In genomic region chr6:151900256-151900655, GRCh38 we compare ENCODE assay signal across 20 cellular contexts.
A peak's percentile ranks its signal among the peaks of the same experiment; 100 is the strongest.
DNase-seq lines count a peak whose midpoint lies in the region; ATAC-seq and TF ChIP-seq lines count a peak whose summit lies in the region.
"Had no signal": no experiment of that assay in that cellular context is flagged by ENCODE, and none has a peak within 500 bp of the region (broad histone marks: within the 10 kb centered on the region; RNA-seq: fewer than 3 reads in every experiment).

No MANE protein-coding gene starts in this region.

- peak; percentile 4 for ATAC-seq in foreskin keratinocyte
- no peak for ATAC-seq in HG02840 (IDR thresholded peaks at IDR 0.05; ENCODE audit: low FRiP score, unreplicated experiment)
- ATAC-seq in psoas muscle: no peak
- ATAC-seq: GM12878, Right ventricle myocardium inferior had no signal

- DNase-seq in M059J (ENCODE audit: low read depth) (peak; percentile 57), mammary epithelial cell (no peak), foreskin keratinocyte (peak in 1 of 2 donors; percentile 89), posterior vena cava (ENCODE audit: low spot score) (no peak), GM13977 (ENCODE audit: low spot score) (no peak), psoas muscle (no peak)
- DNase-seq: CD4-positive, CD25-positive, alpha-beta regulatory T cell; DMS 273 treated with DMSO at 0.1 percent for 48 hours; DND-41; KG1; NCI-H1105; NCI-H2029 treated with DMSO at 0.1 percent for 48 hours; NCI-H510A treated with DMSO at 0.1 percent for 48 hours; NCI-H774; NK-92 treated with Interleukin-12 subunit alpha and Interleukin-12 subunit beta, amount 100 ng/mL, for 24 hours; Peyer's patch had no signal

- no peak overlapping the region for H3K4me3 ChIP-seq in mammary epithelial cell (replicated peaks in 1 of 3; ENCODE audit: insufficient read depth in 1 of 3, low read depth in 2 of 3, low read length in 3 of 3)
- H3K4me3 ChIP-seq in psoas muscle: no peak overlapping the region
- H3K4me3 ChIP-seq: GM12878, Peyer's patch, SJSA1 had no signal

- H2AFZ ChIP-seq in mammary epithelial cell (ENCODE audit: low read depth, low read length): peak overlapping the region; percentile 5

- no peak overlapping the region for H3K9ac ChIP-seq in mammary epithelial cell (ENCODE audit: insufficient read depth, low read length)

- dilution Hi-C loops in mammary epithelial cell (cut with HindIII; ENCODE audit: low sequenced_read_pairs): no loop called here

- intact Hi-C loops in mammary epithelial cell (cut with micrococcal nuclease): no loop called here
- intact Hi-C loops in posterior vena cava (cut with DNase I): no loop called here
- intact Hi-C loops in psoas muscle (cut with DNase I): no loop called here

- TF ChIP-seq CTCF in mammary epithelial cell (conservative IDR thresholded peaks at IDR 0.05 in 1 of 2, IDR thresholded peaks at IDR 0.05 in 1 of 2; ENCODE audit: extremely low read depth in 1 of 2, insufficient read depth in 1 of 2, low read depth in 1 of 2, low read length in 2 of 2) (no peak), foreskin keratinocyte (conservative IDR thresholded peaks at IDR 0.05) (no peak), GM13977 (IDR thresholded peaks at IDR 0.05; ENCODE audit: extremely low read depth, insufficient read depth, missing control alignments) (no peak), psoas muscle (IDR thresholded peaks at IDR 0.05) (no peak)

- H3K79me2 ChIP-seq in mammary epithelial cell (ENCODE audit: insufficient read depth, low read length): no peaks in the 10 kb centered on the region

- no peaks in the 10 kb centered on the region for H3K9me3 ChIP-seq in mammary epithelial cell (replicated peaks; ENCODE audit: insufficient read depth, low read length)
- peaks cover 6% of the 10 kb centered on the region for H3K9me3 ChIP-seq in psoas muscle
- H3K9me3 ChIP-seq: SJSA1 had no signal

- H3K27me3 ChIP-seq in mammary epithelial cell (ENCODE audit: insufficient read depth, low read length) (no peaks in the 10 kb centered on the region), foreskin keratinocyte (no peaks in the 10 kb centered on the region), psoas muscle (ENCODE audit: insufficient read depth in 3 of 3, low read length in 2 of 3) (no peaks in the 10 kb centered on the region)
- H3K27me3 ChIP-seq: Peyer's patch, SJSA1 had no signal

- BruUV-seq in mammary epithelial cell (replicated peaks; lab: Mats Ljungman, UMichigan): no TSS peak

- no peak overlapping the region for H3K4me2 ChIP-seq in mammary epithelial cell (ENCODE audit: insufficient read depth, low read depth, low read length)

- peaks cover 6% of the 10 kb centered on the region for H3K4me1 ChIP-seq in mammary epithelial cell (ENCODE audit: insufficient read depth, low read length)
- H3K4me1 ChIP-seq in foreskin keratinocyte: peaks cover 16% of the 10 kb centered on the region
- no peaks in the 10 kb centered on the region for H3K4me1 ChIP-seq in psoas muscle
- H3K4me1 ChIP-seq: Peyer's patch, SJSA1 had no signal

- CTCF ChIA-PET in mammary epithelial cell (lab: Charles Lee; ENCODE audit: low non-redundant PET): interaction anchor here (0.7 kb wide), 1 partner anchor 19 kb away, joined by 3 read pairs; no protein-coding TSS in a partner anchor

- in situ Hi-C loops in mammary epithelial cell (cut with MboI; ENCODE audit: low sequenced_read_pairs in 2 of 2) (no loop called here), GM13977 (cut with MboI; ENCODE audit: low pct_unique_long_range_greater_than_20kb, low sequenced_read_pairs, unreplicated experiment) (no loop called here)

- H3K27ac ChIP-seq in mammary epithelial cell (ENCODE audit: insufficient read depth, low read depth, low read length) (no peak overlapping the region), foreskin keratinocyte (peak overlapping the region; percentile 95), psoas muscle (no peak overlapping the region)
- H3K27ac ChIP-seq: Peyer's patch, SJSA1 had no signal

- WGBS in mammary epithelial cell (ENCODE audit: low coverage, missing lambda C conversion rate): 0% methylated on average over 2 of the region's 2 CpGs
- WGBS in psoas muscle, 3 donors: 66 to 73% (median 72%) methylated on average over 2 of the region's 2 CpGs

- H3K36me3 ChIP-seq in mammary epithelial cell (ENCODE audit: insufficient read depth, low read length) (no peaks in the 10 kb centered on the region), psoas muscle (ENCODE audit: insufficient read depth in 1 of 2, low read depth in 1 of 2) (no peaks in the 10 kb centered on the region)
- H3K36me3 ChIP-seq: Peyer's patch, SJSA1 had no signal

- no peaks in the 10 kb centered on the region for H4K20me1 ChIP-seq in mammary epithelial cell (ENCODE audit: insufficient read depth, low read length)
